ENCODE assay signal across 1 cellular context in genomic region chr17:77287432-77288068, GRCh38.
A peak's percentile ranks its signal among the peaks of the same experiment; 100 is the strongest.
TF ChIP-seq lines count a peak whose summit lies in the region.

No MANE protein-coding gene starts in this region.

TF ChIP-seq in HepG2, 621 proteins besides CTCF, POLR2A, EP300 and RAD21 (continued from another document and continues in another):
- TF ChIP-seq SOX13 (IDR thresholded peaks at IDR 0.05) = no peak
- peak in 1 of 2 experiments; percentile 57; a peak in 2 of 4 replicates for TF ChIP-seq SOX13 (CRISPR knock-in tag; conservative IDR thresholded peaks at IDR 0.05 in 1 of 2, IDR thresholded peaks at IDR 0.05 in 1 of 2)
- no peak for TF ChIP-seq BCLAF1 (IDR thresholded peaks at IDR 0.05)
- no peak for TF ChIP-seq ZNF501 (CRISPR knock-in tag; IDR thresholded peaks at IDR 0.05)
- TF ChIP-seq ZNF672 (CRISPR knock-in tag; IDR thresholded peaks at IDR 0.05) = no peak
- peak; percentile 52; the same call in 1 of the 2 replicates for TF ChIP-seq ZNF574 (CRISPR knock-in tag; IDR thresholded peaks at IDR 0.05)
- peak; percentile 28; the same call in 1 of the 2 replicates for TF ChIP-seq ZNF564 (CRISPR knock-in tag; IDR thresholded peaks at IDR 0.05)
- 0 out of 2 replicates have a peak, but pooled peaks have one; percentile 14 for TF ChIP-seq ATF7-NPFF (CRISPR knock-in tag; IDR thresholded peaks at IDR 0.05; ENCODE audit: low read depth)
- no peak for TF ChIP-seq SMAD9 (CRISPR knock-in tag; IDR thresholded peaks at IDR 0.05)
- TF ChIP-seq KLF11 (CRISPR knock-in tag; IDR thresholded peaks at IDR 0.05) = no peak
- no peak for TF ChIP-seq ZFP37 (CRISPR knock-in tag; IDR thresholded peaks at IDR 0.05; ENCODE audit: borderline replicate concordance)
- TF ChIP-seq CREBL2 (CRISPR knock-in tag; IDR thresholded peaks at IDR 0.05; ENCODE audit: borderline replicate concordance) = no peak
- peak; percentile 51; the same call in 1 of the 2 replicates for TF ChIP-seq YEATS2 (CRISPR knock-in tag; IDR thresholded peaks at IDR 0.05; ENCODE audit: borderline replicate concordance)
- TF ChIP-seq ZNF17 (CRISPR knock-in tag; IDR thresholded peaks at IDR 0.05) = no peak
- TF ChIP-seq SP2 (CRISPR knock-in tag; IDR thresholded peaks at IDR 0.05) = peak; percentile 19; the same call in 1 of the 2 replicates
- peak; percentile 27 for TF ChIP-seq IKZF4 (CRISPR knock-in tag; IDR thresholded peaks at IDR 0.05; ENCODE audit: borderline replicate concordance, low read depth, not compliant biosample characterization)
- no peak for TF ChIP-seq DPF2 (CRISPR knock-in tag; IDR thresholded peaks at IDR 0.05; ENCODE audit: borderline replicate concordance, low read depth)
- no peak for TF ChIP-seq ZNF329 (CRISPR knock-in tag; IDR thresholded peaks at IDR 0.05; ENCODE audit: low read depth)
- TF ChIP-seq SP1 (IDR thresholded peaks at IDR 0.05) = no peak
- TF ChIP-seq SP1 (CRISPR knock-in tag; IDR thresholded peaks at IDR 0.05) = 0 out of 2 replicates have a peak, but pooled peaks have one; percentile 23
- TF ChIP-seq, protein P1, sequence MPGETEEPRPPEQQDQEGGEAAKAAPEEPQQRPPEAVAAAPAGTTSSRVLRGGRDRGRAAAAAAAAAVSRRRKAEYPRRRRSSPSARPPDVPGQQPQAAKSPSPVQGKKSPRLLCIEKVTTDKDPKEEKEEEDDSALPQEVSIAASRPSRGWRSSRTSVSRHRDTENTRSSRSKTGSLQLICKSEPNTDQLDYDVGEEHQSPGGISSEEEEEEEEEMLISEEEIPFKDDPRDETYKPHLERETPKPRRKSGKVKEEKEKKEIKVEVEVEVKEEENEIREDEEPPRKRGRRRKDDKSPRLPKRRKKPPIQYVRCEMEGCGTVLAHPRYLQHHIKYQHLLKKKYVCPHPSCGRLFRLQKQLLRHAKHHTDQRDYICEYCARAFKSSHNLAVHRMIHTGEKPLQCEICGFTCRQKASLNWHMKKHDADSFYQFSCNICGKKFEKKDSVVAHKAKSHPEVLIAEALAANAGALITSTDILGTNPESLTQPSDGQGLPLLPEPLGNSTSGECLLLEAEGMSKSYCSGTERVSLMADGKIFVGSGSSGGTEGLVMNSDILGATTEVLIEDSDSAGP (CRISPR knock-in tag; IDR thresholded peaks at IDR 0.05; ENCODE audit: borderline replicate concordance) = no peak
- TF ChIP-seq ZNF567 (CRISPR knock-in tag; IDR thresholded peaks at IDR 0.05; ENCODE audit: borderline replicate concordance) = no peak
- no peak for TF ChIP-seq AGO1 (IDR thresholded peaks at IDR 0.05; ENCODE audit: low read depth, low read length, poor library complexity, severe bottlenecking)
- no peak for TF ChIP-seq ZNF30 (CRISPR knock-in tag; IDR thresholded peaks at IDR 0.05)
- TF ChIP-seq NFKBIZ (CRISPR knock-in tag; IDR thresholded peaks at IDR 0.05) = no peak; the same call in 1 of the 2 replicates
- no peak for TF ChIP-seq TBL1XR1 (IDR thresholded peaks at IDR 0.05; ENCODE audit: borderline replicate concordance, low read length, partially characterized antibody)
- peak; percentile 29; the same call in 1 of the 2 replicates for TF ChIP-seq KAT7 (CRISPR knock-in tag; IDR thresholded peaks at IDR 0.05; ENCODE audit: borderline replicate concordance)
- no peak for TF ChIP-seq NCOA5 (CRISPR knock-in tag; IDR thresholded peaks at IDR 0.05)
- TF ChIP-seq ZNF580 (CRISPR knock-in tag; IDR thresholded peaks at IDR 0.05; ENCODE audit: borderline replicate concordance, low read depth) = peak; percentile 60; the same call in 1 of the 2 replicates
- TF ChIP-seq TEF (CRISPR knock-in tag; IDR thresholded peaks at IDR 0.05) = no peak
- TF ChIP-seq, protein P2, sequence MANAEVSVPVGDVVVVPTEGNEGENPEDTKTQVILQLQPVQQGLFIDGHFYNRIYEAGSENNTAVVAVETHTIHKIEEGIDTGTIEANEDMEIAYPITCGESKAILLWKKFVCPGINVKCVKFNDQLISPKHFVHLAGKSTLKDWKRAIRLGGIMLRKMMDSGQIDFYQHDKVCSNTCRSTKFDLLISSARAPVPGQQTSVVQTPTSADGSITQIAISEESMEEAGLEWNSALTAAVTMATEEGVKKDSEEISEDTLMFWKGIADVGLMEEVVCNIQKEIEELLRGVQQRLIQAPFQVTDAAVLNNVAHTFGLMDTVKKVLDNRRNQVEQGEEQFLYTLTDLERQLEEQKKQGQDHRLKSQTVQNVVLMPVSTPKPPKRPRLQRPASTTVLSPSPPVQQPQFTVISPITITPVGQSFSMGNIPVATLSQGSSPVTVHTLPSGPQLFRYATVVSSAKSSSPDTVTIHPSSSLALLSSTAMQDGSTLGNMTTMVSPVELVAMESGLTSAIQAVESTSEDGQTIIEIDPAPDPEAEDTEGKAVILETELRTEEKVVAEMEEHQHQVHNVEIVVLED (CRISPR knock-in tag; IDR thresholded peaks at IDR 0.05; ENCODE audit: borderline replicate concordance) = no peak
- no peak for TF ChIP-seq IRX3 (CRISPR knock-in tag; IDR thresholded peaks at IDR 0.05; ENCODE audit: borderline replicate concordance, low read depth)
- no peak for TF ChIP-seq HNRNPLL (IDR thresholded peaks at IDR 0.05; ENCODE audit: low read depth, low read length, poor library complexity, severe bottlenecking)
- TF ChIP-seq MAF1 (CRISPR knock-in tag; IDR thresholded peaks at IDR 0.05; ENCODE audit: borderline replicate concordance) = 0 out of 2 replicates have a peak, but pooled peaks have one; percentile 59
- TF ChIP-seq, protein P3, sequence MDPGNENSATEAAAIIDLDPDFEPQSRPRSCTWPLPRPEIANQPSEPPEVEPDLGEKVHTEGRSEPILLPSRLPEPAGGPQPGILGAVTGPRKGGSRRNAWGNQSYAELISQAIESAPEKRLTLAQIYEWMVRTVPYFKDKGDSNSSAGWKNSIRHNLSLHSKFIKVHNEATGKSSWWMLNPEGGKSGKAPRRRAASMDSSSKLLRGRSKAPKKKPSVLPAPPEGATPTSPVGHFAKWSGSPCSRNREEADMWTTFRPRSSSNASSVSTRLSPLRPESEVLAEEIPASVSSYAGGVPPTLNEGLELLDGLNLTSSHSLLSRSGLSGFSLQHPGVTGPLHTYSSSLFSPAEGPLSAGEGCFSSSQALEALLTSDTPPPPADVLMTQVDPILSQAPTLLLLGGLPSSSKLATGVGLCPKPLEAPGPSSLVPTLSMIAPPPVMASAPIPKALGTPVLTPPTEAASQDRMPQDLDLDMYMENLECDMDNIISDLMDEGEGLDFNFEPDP (CRISPR knock-in tag; conservative IDR thresholded peaks at IDR 0.05) = no peak
- 0 out of 2 replicates have a peak, but pooled peaks have one; percentile 15 for TF ChIP-seq ZBTB4 (CRISPR knock-in tag; IDR thresholded peaks at IDR 0.05; ENCODE audit: borderline replicate concordance)
- no peak for TF ChIP-seq ZNF260 (CRISPR knock-in tag; IDR thresholded peaks at IDR 0.05; ENCODE audit: borderline replicate concordance, low read depth)
- TF ChIP-seq MEIS2 (CRISPR knock-in tag; IDR thresholded peaks at IDR 0.05) = no peak; the same call in 1 of the 2 replicates
- TF ChIP-seq RFX3 (CRISPR knock-in tag; IDR thresholded peaks at IDR 0.05) = no peak
